28 cellular contexts compared by ENCODE assay signal in the genomic region with DNA sequence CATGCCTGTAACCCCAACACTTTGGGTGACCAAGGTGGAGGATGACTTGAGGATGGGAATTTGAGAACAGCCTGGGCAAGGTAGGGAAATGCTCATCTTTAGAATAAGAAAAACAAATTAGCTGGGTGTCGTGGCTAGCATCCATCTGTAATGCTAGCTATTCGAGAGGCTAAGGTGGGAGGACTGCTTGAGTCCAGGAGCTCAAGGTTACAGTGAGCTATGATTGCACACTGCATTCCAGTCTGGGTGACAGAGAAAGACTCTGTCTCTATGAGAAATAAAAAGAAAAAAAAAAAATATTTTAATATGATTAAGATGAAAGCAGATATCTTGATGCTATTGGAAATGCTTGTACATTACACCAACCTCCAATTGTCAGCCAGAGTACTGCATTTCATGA.
"Had no signal": no experiment of that assay in that cellular context is flagged by ENCODE, and none has a peak within 500 bp of the region (broad histone marks: within the 10 kb centered on the region; RNA-seq: fewer than 3 reads in every experiment).

No MANE protein-coding gene starts in this region.

- H3K36me3 ChIP-seq: colonic mucosa, esophagus muscularis mucosa, esophagus squamous epithelium, gastrocnemius medialis, gastroesophageal sphincter, heart left ventricle, heart right ventricle had no signal

- ATAC-seq: effector memory CD8-positive, alpha-beta T cell; esophagus mucosa; foreskin keratinocyte; gastrocnemius medialis; gastroesophageal sphincter; heart left ventricle; heart right ventricle had no signal

- H3K4me3 ChIP-seq: colonic mucosa, coronary artery, dorsolateral prefrontal cortex, esophagus muscularis mucosa, esophagus squamous epithelium, gastrocnemius medialis, gastroesophageal sphincter, heart left ventricle, heart right ventricle had no signal

- FAIRE-seq: colon, endometrium, endothelial cell of umbilical vein, frontal cortex had no signal

- H3K4me1 ChIP-seq: colonic mucosa, esophagus muscularis mucosa, esophagus squamous epithelium, gastrocnemius medialis, gastroesophageal sphincter, heart left ventricle, heart right ventricle had no signal

- DNase-seq: colonic mucosa; cortex of kidney; dermis blood vessel endothelial cell; dorsolateral prefrontal cortex; effector CD4-positive, alpha-beta T cell; effector CD8-positive, alpha-beta T cell; effector memory CD4-positive, alpha-beta T cell; effector memory CD8-positive, alpha-beta T cell; endodermal cell; erythroblast; esophagus squamous epithelium; foreskin fibroblast; foreskin keratinocyte; foreskin melanocyte; gastrocnemius medialis; glutamatergic neuron; head of caudate nucleus; heart left ventricle; heart right ventricle had no signal

- H3K27ac ChIP-seq: colonic mucosa, coronary artery, dorsolateral prefrontal cortex, esophagus muscularis mucosa, esophagus squamous epithelium, gastrocnemius medialis, gastroesophageal sphincter, heart left ventricle, heart right ventricle had no signal

- H3K9me3 Mint-ChIP-seq: dendritic cell treated with granulocyte-macrophage colony-stimulating factor and Interleukin-4, amounts not matched to agents 40 ng/mL and 50 ng/mL, for 4 days; effector memory CD8-positive, alpha-beta T cell had no signal

- H3K27me3 ChIP-seq: colonic mucosa, dorsolateral prefrontal cortex, esophagus muscularis mucosa, esophagus squamous epithelium, foreskin keratinocyte, gastrocnemius medialis, gastroesophageal sphincter had no signal

- H3K9me3 ChIP-seq: colonic mucosa, esophagus muscularis mucosa, esophagus squamous epithelium, gastrocnemius medialis, gastroesophageal sphincter, heart left ventricle, heart right ventricle had no signal

- H3K4me3 Mint-ChIP-seq: dendritic cell treated with granulocyte-macrophage colony-stimulating factor and Interleukin-4, amounts not matched to agents 40 ng/mL and 50 ng/mL, for 4 days; effector memory CD8-positive, alpha-beta T cell; endodermal cell had no signal

- H3K27ac Mint-ChIP-seq: dendritic cell treated with granulocyte-macrophage colony-stimulating factor and Interleukin-4, amounts not matched to agents 40 ng/mL and 50 ng/mL, for 4 days; effector memory CD8-positive, alpha-beta T cell; endodermal cell had no signal
